ENCODE assay signal across 22 cellular contexts in the genomic region with DNA sequence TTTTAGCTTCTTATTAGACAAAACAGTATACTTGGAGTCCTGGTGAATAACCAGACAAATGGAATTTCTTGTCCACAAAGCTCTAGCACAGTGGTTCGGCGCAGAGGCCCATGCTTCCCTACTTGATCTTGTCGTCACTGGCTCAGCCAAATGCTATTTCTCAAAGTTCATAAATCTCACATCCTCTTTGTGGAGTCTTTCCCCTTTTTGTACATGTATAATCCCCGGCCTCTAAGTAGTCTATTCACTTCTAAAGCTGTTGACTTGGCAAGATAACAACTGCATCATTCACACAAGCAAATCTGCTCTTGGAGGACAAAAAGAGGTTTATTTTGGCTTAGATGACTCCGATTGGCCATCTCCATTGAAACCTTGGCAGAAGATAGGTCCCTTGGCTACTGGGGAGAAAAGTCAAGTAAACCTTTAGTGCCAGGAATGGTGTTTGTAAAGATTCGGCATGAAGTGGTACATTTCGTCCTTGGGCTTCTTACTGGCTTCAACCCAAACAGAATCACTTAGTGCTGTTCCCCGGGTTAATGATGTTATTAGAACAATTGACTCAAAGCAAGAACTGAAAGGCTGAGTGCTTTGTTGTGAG. TPM values are rescaled to one million over a fixed set of nuclear protein-coding genes. Genes with fewer than 3 reads are reported as not detected.
DNase-seq lines count a peak whose midpoint lies in the region; ATAC-seq and TF ChIP-seq lines count a peak whose summit lies in the region.
"Had no signal": no experiment of that assay in that cellular context is flagged by ENCODE, and none has a peak within 500 bp of the region (broad histone marks: within the 10 kb centered on the region; RNA-seq: fewer than 3 reads in every experiment).

No MANE protein-coding gene starts in this region.

- H3K36me3 Mint-ChIP-seq in HFFc6 (ENCODE audit: low read depth), result peaks cover 5% of the 10 kb centered on the region; the same call in 1 of the 2 replicates
- H3K36me3 Mint-ChIP-seq: neural progenitor cell; stimulated activated memory B cell treated with anti-CD40 and anti-IgM and Interleukin-4, amounts not matched to agents 10 μg/mL and 1 μg/mL and 100 μg/mL, for 72 hours had no signal

- no peaks in the 10 kb centered on the region; the same call in none of the 2 replicates for H3K27me3 Mint-ChIP-seq in HFFc6 (ENCODE audit: insufficient read depth)

- H3K9me3 ChIP-seq in heart left ventricle, result peaks cover 0 to 10% (median 0%) of the 10 kb centered on the region in 12 donors
- H3K9me3 ChIP-seq: body of pancreas had no signal

- H3K4me3 ChIP-seq in astrocyte of the cerebellum (ENCODE audit: low read depth, low read length), result no peak overlapping the region
- H3K4me3 ChIP-seq in heart left ventricle, result no peak overlapping the region
- H3K4me3 ChIP-seq: body of pancreas, neural progenitor cell had no signal

- no peak for TF ChIP-seq POLR2A in heart left ventricle (IDR thresholded peaks at IDR 0.05)

- WGBS in heart left ventricle, 4 donors, result 61 to 70% (median 63%) methylated on average over 8 of the region's 8 CpGs

- no peak overlapping the region for H3K4me3 Mint-ChIP-seq in HFFc6
- H3K4me3 Mint-ChIP-seq: activated B cell treated with CpG ODN at 0.5 μM for 24 hours; neural progenitor cell; stimulated activated memory B cell treated with anti-CD40 and anti-IgM and Interleukin-4, amounts not matched to agents 10 μg/mL and 1 μg/mL and 100 μg/mL, for 72 hours had no signal

- in situ Hi-C loops in astrocyte of the cerebellum (cut with HindIII; ENCODE audit: low sequenced_read_pairs), result no loop called here

- TF ChIP-seq CTCF in astrocyte of the cerebellum (IDR thresholded peaks at IDR 0.05; ENCODE audit: low read depth, low read length, missing control alignments) (no peak), heart left ventricle (IDR thresholded peaks at IDR 0.05) (no peak), HFFc6 (IDR thresholded peaks at IDR 0.05) (no peak)

- peaks cover 0 to 6% (median 0%) of the 10 kb centered on the region in 12 donors for H3K4me1 ChIP-seq in heart left ventricle
- H3K4me1 ChIP-seq: body of pancreas had no signal

- H3K27ac ChIP-seq in heart left ventricle, result peak overlapping the region in 7 of 12 donors; percentile 6 to 57 (median 38)
- H3K27ac ChIP-seq: body of pancreas, neural progenitor cell, RWPE1 had no signal

- no peaks in the 10 kb centered on the region; the same call in 1 of the 2 replicates for H3K4me1 Mint-ChIP-seq in HFFc6 (ENCODE audit: low read depth)
- H3K4me1 Mint-ChIP-seq: stimulated activated memory B cell treated with anti-CD40 and anti-IgM and Interleukin-4, amounts not matched to agents 10 μg/mL and 1 μg/mL and 100 μg/mL, for 72 hours had no signal

- ATAC-seq in heart left ventricle (peak; percentile 43 to 81 (median 60)), HG03139 (IDR thresholded peaks at IDR 0.05; ENCODE audit: unreplicated experiment) (no peak), HG03159 (IDR thresholded peaks at IDR 0.05; ENCODE audit: unreplicated experiment) (no peak)
- ATAC-seq: body of pancreas; stimulated activated memory B cell treated with anti-CD40 and anti-IgM and Interleukin-4, amounts not matched to agents 10 μg/mL and 1 μg/mL and 100 μg/mL, for 72 hours had no signal

- no peak overlapping the region for H3K27ac Mint-ChIP-seq in HFFc6
- H3K27ac Mint-ChIP-seq: activated B cell treated with CpG ODN at 0.5 μM for 24 hours; neural progenitor cell; stimulated activated memory B cell treated with anti-CD40 and anti-IgM and Interleukin-4, amounts not matched to agents 10 μg/mL and 1 μg/mL and 100 μg/mL, for 72 hours had no signal

- intact Hi-C loops in heart left ventricle (cut with DNase I) (loop anchor here in 1 of 10 donors (10.0 kb wide), 1 partner anchor 594 kb away; the partner anchor contains the start of gene NET1), posterior vena cava (cut with DNase I) (no loop called here)

- H3K27me3 ChIP-seq in heart left ventricle, result no peaks in the 10 kb centered on the region
- H3K27me3 ChIP-seq: body of pancreas had no signal

- H3K9me3 Mint-ChIP-seq in HFFc6, result peaks cover 5% of the 10 kb centered on the region; the same call in 1 of the 2 replicates
- H3K9me3 Mint-ChIP-seq: activated B cell treated with CpG ODN at 0.5 μM for 24 hours had no signal

- peak; percentile 86 for DNase-seq in CD1c-positive myeloid dendritic cell (ENCODE audit: extremely low spot score)
- DNase-seq in astrocyte of the cerebellum (ENCODE audit: low read depth), result peak; percentile 5
- peak in 1 of 5 donors; percentile 51 for DNase-seq in heart left ventricle
- DNase-seq in posterior vena cava (ENCODE audit: low spot score), result peak; percentile 86
- no peak for DNase-seq in HFFc6
- no peak for DNase-seq in AG20443 (ENCODE audit: low spot score)
- DNase-seq: activated B cell treated with CpG ODN at 0.5 μM for 24 hours; activated CD8-positive, alpha-beta memory T cell treated with anti-CD3 and anti-CD28 coated beads, Interleukin-2, amount 50 U/mL, for 4 hours; activated gamma-delta T cell treated with Interleukin-2 at 50 U/mL for 16 hours; Caco-2; effector CD4-positive, alpha-beta T cell; foreskin fibroblast; mesenchymal stem cell; NCI-H2081 treated with DMSO at 0.1 percent for 48 hours; NCI-H69 had no signal

- no peaks in the 10 kb centered on the region for H3K36me3 ChIP-seq in heart left ventricle
- H3K36me3 ChIP-seq: neural progenitor cell had no signal

RNA-seq across cellular contexts. Expression of gene AKR1E2, which starts 5.1 kb away (rescaled TPM):
- total RNA-seq in heart left ventricle, result 1 to 10 TPM; 1.6 to 8.0 (median 4.1) TPM
- polyA plus RNA-seq in heart left ventricle, result 1 to 10 TPM; 1.2 to 1.8 TPM
- 10 to 100 TPM; 11.4 to 12.0 TPM for total RNA-seq in posterior vena cava
- 1 to 10 TPM in 3 of 6 experiments, under 1 TPM in 2, not detected in 1; 0.59 to 1.5 (median 1.1) TPM for total RNA-seq in HFFc6 (2021; fragmentation: NEBNext Ultra II Directional; extraction: Animal tissue kit (Norgen Biotek cat#: 25700))
- total RNA-seq: HT1080 had no signal

Comparison
In these comparisons a context has a peak if more than half of its experiments do, and no peak if none do; other contexts are left out.
1. DNase-seq: peak in CD1c-positive myeloid dendritic cell (single experiment), astrocyte of the cerebellum (single experiment) and posterior vena cava (single experiment); none in HFFc6 (single experiment) and AG20443 (single experiment).
2. ATAC-seq: peak in heart left ventricle (4 of 4); none in HG03139 (single experiment) and HG03159 (single experiment).